9 cellular contexts compared by ENCODE assay signal in genomic region chr3:122560680-122561079, GRCh38. TPM values are rescaled to one million over a fixed set of nuclear protein-coding genes. Genes with fewer than 3 reads are reported as not detected.
DNase-seq lines count a peak whose midpoint lies in the region; ATAC-seq and TF ChIP-seq lines count a peak whose summit lies in the region.
"Had no signal": no experiment of that assay in that cellular context is flagged by ENCODE, and none has a peak within 500 bp of the region (broad histone marks: within the 10 kb centered on the region; RNA-seq: fewer than 3 reads in every experiment).

No MANE protein-coding gene starts in this region.

- H3K36me3 ChIP-seq in neutrophil, result peaks cover 44% of the 10 kb centered on the region

- H3K4me3 ChIP-seq in neutrophil (ENCODE audit: low read depth in 1 of 2, low read length in 1 of 2), result no peak overlapping the region
- H3K4me3 ChIP-seq: thoracic aorta had no signal

- H3K4me1 ChIP-seq in neutrophil (ENCODE audit: control insufficient read depth in 1 of 2, insufficient read depth in 1 of 2, low read depth in 1 of 2, low read length in 1 of 2), result peaks cover 22 to 26% of the 10 kb centered on the region in 2 experiments

- H3K9me3 ChIP-seq in neutrophil, result no peaks in the 10 kb centered on the region
- H3K9me3 ChIP-seq: thoracic aorta had no signal

- peak; percentile 31 for DNase-seq in DMS 273 treated with DMSO at 0.1 percent for 48 hours (lab: John Stamatoyannopoulos, UW)
- peak; percentile 61 for DNase-seq in HCEC 1CT
- DNase-seq in NCI-H2227 (lab: John Stamatoyannopoulos, UW; ENCODE audit: unreplicated experiment), result peak; percentile 71
- DNase-seq in activated CD4-positive, alpha-beta T cell treated with anti-CD3 and anti-CD28 coated beads, Interleukin-2, amount 10 ng/mL, durations not matched to agents 7 days and 5 days, result peak; percentile 81
- peak; percentile 40 for DNase-seq in endothelial cell (ENCODE audit: low spot score)

- peaks cover 56% of the 10 kb centered on the region for H3K4me1 Mint-ChIP-seq in activated CD4-positive, alpha-beta T cell treated with anti-CD3 and anti-CD28 coated beads, Interleukin-2, amount 10 ng/mL, durations not matched to agents 7 days and 5 days
- peaks cover 18% of the 10 kb centered on the region for H3K4me1 Mint-ChIP-seq in endothelial cell (ENCODE audit: unreplicated experiment)

- POLR2A ChIA-PET in activated CD4-positive, alpha-beta T cell treated with anti-CD3 and anti-CD28 coated beads, Interleukin-2, amount 10 ng/mL, durations not matched to agents 7 days and 5 days (lab: Charles Lee), result no interaction called here

- H3K27me3 Mint-ChIP-seq in activated CD4-positive, alpha-beta T cell treated with anti-CD3 and anti-CD28 coated beads, Interleukin-2, amount 10 ng/mL, durations not matched to agents 7 days and 5 days, result no peaks in the 10 kb centered on the region
- H3K27me3 Mint-ChIP-seq in endothelial cell (ENCODE audit: unreplicated experiment), result peaks cover 6% of the 10 kb centered on the region

- ATAC-seq in GM21447 (IDR thresholded peaks at IDR 0.05; ENCODE audit: unreplicated experiment) (no peak), HG02970 (IDR thresholded peaks at IDR 0.05; ENCODE audit: low FRiP score, unreplicated experiment) (no peak)

- TF ChIP-seq CTCF in endothelial cell (IDR thresholded peaks at IDR 0.05; ENCODE audit: unreplicated experiment) (peak; percentile 31), neutrophil (IDR thresholded peaks at IDR 0.05) (no peak)

- no peaks in the 10 kb centered on the region for H3K9me3 Mint-ChIP-seq in activated CD4-positive, alpha-beta T cell treated with anti-CD3 and anti-CD28 coated beads, Interleukin-2, amount 10 ng/mL, durations not matched to agents 7 days and 5 days
- H3K9me3 Mint-ChIP-seq in endothelial cell (ENCODE audit: unreplicated experiment), result no peaks in the 10 kb centered on the region

- H3K27ac ChIP-seq in neutrophil, result peak overlapping the region; percentile 9
- H3K27ac ChIP-seq: thoracic aorta had no signal

- CTCF ChIA-PET in activated CD4-positive, alpha-beta T cell treated with anti-CD3 and anti-CD28 coated beads, Interleukin-2, amount 10 ng/mL, durations not matched to agents 7 days and 5 days (lab: Charles Lee), result interaction anchor here (0.6 to 11.7 kb wide), 5 partner anchors 8 to 1014 kb away, joined by 3 to 107 read pairs (median 6); partner anchors contain the start of gene PARP14

- H3K36me3 Mint-ChIP-seq in activated CD4-positive, alpha-beta T cell treated with anti-CD3 and anti-CD28 coated beads, Interleukin-2, amount 10 ng/mL, durations not matched to agents 7 days and 5 days (ENCODE audit: low read depth), result peaks cover 73% of the 10 kb centered on the region
- no peaks in the 10 kb centered on the region for H3K36me3 Mint-ChIP-seq in endothelial cell (ENCODE audit: low read depth, unreplicated experiment)

- peak overlapping the region; percentile 81 for H3K27ac Mint-ChIP-seq in activated CD4-positive, alpha-beta T cell treated with anti-CD3 and anti-CD28 coated beads, Interleukin-2, amount 10 ng/mL, durations not matched to agents 7 days and 5 days
- H3K27ac Mint-ChIP-seq in endothelial cell (ENCODE audit: unreplicated experiment), result no peak overlapping the region

- peak overlapping the region; percentile 93 for H3K4me3 Mint-ChIP-seq in activated CD4-positive, alpha-beta T cell treated with anti-CD3 and anti-CD28 coated beads, Interleukin-2, amount 10 ng/mL, durations not matched to agents 7 days and 5 days
- no peak overlapping the region for H3K4me3 Mint-ChIP-seq in endothelial cell (ENCODE audit: unreplicated experiment)

- no peaks in the 10 kb centered on the region for H3K27me3 ChIP-seq in neutrophil

RNA-seq across cellular contexts. Expression of gene PARP9, which starts 3.4 kb away (rescaled TPM):
- total RNA-seq in activated CD4-positive, alpha-beta T cell treated with anti-CD3 and anti-CD28 coated beads, Interleukin-2, amount 10 ng/mL, durations not matched to agents 7 days and 5 days, result 100 to 1,000 TPM; 172 to 186 TPM
- total RNA-seq in endothelial cell (ENCODE audit: unreplicated experiment), result 2.7 TPM

RNA-seq across cellular contexts. Expression of gene DTX3L, which starts 3.5 kb away (rescaled TPM):
- 100 to 1,000 TPM; 162 to 189 TPM for total RNA-seq in activated CD4-positive, alpha-beta T cell treated with anti-CD3 and anti-CD28 coated beads, Interleukin-2, amount 10 ng/mL, durations not matched to agents 7 days and 5 days
- total RNA-seq in endothelial cell (ENCODE audit: unreplicated experiment), result 6.0 TPM

RNA-seq across cellular contexts. Expression of gene PARP15, which starts 16.8 kb away (rescaled TPM):
- total RNA-seq in activated CD4-positive, alpha-beta T cell treated with anti-CD3 and anti-CD28 coated beads, Interleukin-2, amount 10 ng/mL, durations not matched to agents 7 days and 5 days, result 10 to 100 TPM; 39.8 to 40.9 TPM
- total RNA-seq in endothelial cell (ENCODE audit: unreplicated experiment), result 0.36 TPM

RNA-seq across cellular contexts. Expression of gene KPNA1, which starts 45.9 kb away (rescaled TPM):
- total RNA-seq in activated CD4-positive, alpha-beta T cell treated with anti-CD3 and anti-CD28 coated beads, Interleukin-2, amount 10 ng/mL, durations not matched to agents 7 days and 5 days, result 10 to 100 TPM; 48.8 to 53.3 TPM
- 87.2 TPM for total RNA-seq in endothelial cell (ENCODE audit: unreplicated experiment)

Comparison
In these comparisons a context has a peak if more than half of its experiments do, and no peak if none do; other contexts are left out.
1. DNase-seq: peak in every context shown above with its lines; median percentile 81 in activated CD4-positive, alpha-beta T cell treated with anti-CD3 and anti-CD28 coated beads, Interleukin-2, amount 10 ng/mL, durations not matched to agents 7 days and 5 days; 71 in NCI-H2227; 61 in HCEC 1CT; 40 in endothelial cell; 31 in DMS 273 treated with DMSO at 0.1 percent for 48 hours.
2. RNA of gene PARP9, which starts 3.4 kb away (total RNA-seq): 172 to 186 TPM in activated CD4-positive, alpha-beta T cell treated with anti-CD3 and anti-CD28 coated beads, Interleukin-2, amount 10 ng/mL, durations not matched to agents 7 days and 5 days; 2.7 TPM in endothelial cell (single experiment); every median in the first group is over 10 times any median in the second.
3. RNA of gene DTX3L, which starts 3.5 kb away (total RNA-seq): 162 to 189 TPM in activated CD4-positive, alpha-beta T cell treated with anti-CD3 and anti-CD28 coated beads, Interleukin-2, amount 10 ng/mL, durations not matched to agents 7 days and 5 days; 6.0 TPM in endothelial cell (single experiment); every median in the first group is over 10 times any median in the second.
4. RNA of gene PARP15, which starts 16.8 kb away (total RNA-seq): 39.8 to 40.9 TPM in activated CD4-positive, alpha-beta T cell treated with anti-CD3 and anti-CD28 coated beads, Interleukin-2, amount 10 ng/mL, durations not matched to agents 7 days and 5 days; 0.36 TPM in endothelial cell (single experiment); every median in the first group is over 10 times any median in the second.